ENCODE assay signal across 1 cellular context in genomic region chr1:178579095-178579494, GRCh38.
TF ChIP-seq lines count a peak whose summit lies in the region.

No MANE protein-coding gene starts in this region.

TF ChIP-seq in GM12891, 5 proteins besides CTCF, POLR2A, EP300 and RAD21:
- no peak for TF ChIP-seq POU2F2 (IDR thresholded peaks at IDR 0.05; ENCODE audit: low read depth, low read length)
- TF ChIP-seq PAX5 (IDR thresholded peaks at IDR 0.05; ENCODE audit: insufficient read depth, low read length, severe bottlenecking): no peak
- TF ChIP-seq SPI1 (IDR thresholded peaks at IDR 0.05; ENCODE audit: low read depth, low read length): peak; percentile 31; the same call in 1 of the 2 replicates
